ENCODE assay signal across 7 cellular contexts in genomic region chr2:200286578-200286977, GRCh38.
"Had no signal": no experiment of that assay in that cellular context is flagged by ENCODE, and none has a peak within 500 bp of the region (broad histone marks: within the 10 kb centered on the region; RNA-seq: fewer than 3 reads in every experiment).

No MANE protein-coding gene starts in this region.

- FAIRE-seq: HTR-8/SVneo, K562 had no signal

- DNase-seq: IMR-90, KBM-7, KG1 had no signal

- ATAC-seq: K562 had no signal

- H3K9ac ChIP-seq: KMS-11 had no signal

- H3K27ac ChIP-seq: HL-60, KMS-11 had no signal

- H3K4me3 ChIP-seq: K562 had no signal

- H3K4me2 ChIP-seq: KMS-11 had no signal
